ENCODE assay signal across 7 cellular contexts in genomic region chr2:29191817-29192216, GRCh38.
"Had no signal": no experiment of that assay in that cellular context is flagged by ENCODE, and none has a peak within 500 bp of the region (broad histone marks: within the 10 kb centered on the region; RNA-seq: fewer than 3 reads in every experiment).

No MANE protein-coding gene starts in this region.

- H3K36me3 ChIP-seq: HAP-1 had no signal

- H3K4me1 ChIP-seq: HAP-1 had no signal

- H2AFZ ChIP-seq: GM23338 had no signal

- ATAC-seq: GM23338, HCT116 had no signal

- H3K9me3 ChIP-seq: HAP-1 had no signal

- DNase-seq: GOT3, H7, H9 had no signal

- H3K4me2 ChIP-seq: GM23338 had no signal

- H3K4me1 Mint-ChIP-seq: GM23338 had no signal

- H3K4me3 ChIP-seq: GM23338, HAP-1 had no signal

- H3K27ac Mint-ChIP-seq: GM23338, H9 had no signal

- H3K4me3 Mint-ChIP-seq: GM23338, H9, HFFc6 had no signal
